ENCODE assay signal across 8 cellular contexts in the genomic region with DNA sequence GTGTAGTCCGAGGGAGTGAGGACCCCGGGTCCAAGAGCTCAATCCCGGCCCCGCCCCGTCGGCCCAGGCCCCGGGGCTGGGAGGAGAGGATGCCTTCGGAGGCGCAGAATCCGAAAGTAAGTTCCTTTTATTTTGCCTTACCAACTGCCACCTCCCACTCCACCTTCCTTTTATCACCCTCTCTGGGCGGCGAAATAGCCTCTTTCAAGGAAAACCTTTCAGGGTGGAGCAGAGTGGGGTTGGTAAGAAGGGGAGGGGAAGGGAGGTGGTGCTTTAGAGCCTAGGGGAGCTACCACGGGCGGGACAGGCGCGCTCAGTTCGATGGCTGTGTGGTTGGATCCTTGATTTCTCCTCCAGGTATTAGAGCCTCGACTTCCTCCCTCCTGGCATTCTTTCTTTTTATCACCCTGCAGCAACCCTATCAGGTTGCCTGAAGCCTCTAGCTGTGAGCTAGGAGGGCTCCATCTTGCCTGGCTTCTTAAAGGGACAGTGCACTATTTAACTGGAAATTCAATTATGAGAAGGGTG.
DNase-seq lines count a peak whose midpoint lies in the region; ATAC-seq and TF ChIP-seq lines count a peak whose summit lies in the region.

No MANE protein-coding gene starts in this region.

- under 1% methylated on average over 18 of the region's 18 CpGs for WGBS in urinary bladder

- no peaks in the 10 kb centered on the region for H3K27me3 Mint-ChIP-seq in T-helper 2 cell treated with Interferon-gamma antibody and Interleukin-4, amounts not matched to agents 5 μg/mL and 100 μg/mL, for 36 hours (ENCODE audit: low read depth)

- no peaks in the 10 kb centered on the region for H3K27me3 ChIP-seq in mucosa of rectum (ENCODE audit: control insufficient read depth in 2 of 2, insufficient read depth in 2 of 2, low read length in 2 of 2)

- H3K9me3 Mint-ChIP-seq in T-helper 2 cell treated with Interferon-gamma antibody and Interleukin-4, amounts not matched to agents 5 μg/mL and 100 μg/mL, for 36 hours = no peaks in the 10 kb centered on the region

- ATAC-seq in GM18868 (IDR thresholded peaks at IDR 0.05; ENCODE audit: unreplicated experiment) = peak; percentile 59
- ATAC-seq in HG03175 (IDR thresholded peaks at IDR 0.05; ENCODE audit: unreplicated experiment) = peak; percentile 49

- H3K27ac ChIP-seq in mucosa of rectum (ENCODE audit: low read depth in 2 of 2, low read length in 2 of 2) (peak overlapping the region; percentile 79 to 90), urinary bladder (ENCODE audit: low read depth) (peak overlapping the region; percentile 71)

- peaks cover 0 to 4% of the 10 kb centered on the region in 2 donors for H3K4me1 ChIP-seq in mucosa of rectum (ENCODE audit: control insufficient read depth in 2 of 2, insufficient read depth in 2 of 2, low read length in 2 of 2)
- no peaks in the 10 kb centered on the region for H3K4me1 ChIP-seq in urinary bladder (ENCODE audit: insufficient read depth)

- no peak for TF ChIP-seq CTCF in epithelial cell of proximal tubule (conservative IDR thresholded peaks at IDR 0.05; ENCODE audit: low read depth, low read length)

- peak overlapping the region; percentile 57 to 70 for H3K9ac ChIP-seq in mucosa of rectum (ENCODE audit: low read depth in 1 of 2, low read length in 2 of 2)

- no peaks in the 10 kb centered on the region for H3K36me3 Mint-ChIP-seq in T-helper 2 cell treated with Interferon-gamma antibody and Interleukin-4, amounts not matched to agents 5 μg/mL and 100 μg/mL, for 36 hours (ENCODE audit: low read depth)

- H3K4me1 Mint-ChIP-seq in T-helper 2 cell treated with Interferon-gamma antibody and Interleukin-4, amounts not matched to agents 5 μg/mL and 100 μg/mL, for 36 hours (ENCODE audit: low read depth) = peaks cover 20% of the 10 kb centered on the region

- H3K4me3 ChIP-seq in epithelial cell of proximal tubule (ENCODE audit: low read depth, low read length) (peak overlapping the region; percentile 79), mucosa of rectum (ENCODE audit: low read length in 2 of 2) (peak overlapping the region; percentile 81 to 84), urinary bladder (ENCODE audit: low read depth, low read length) (peak overlapping the region; percentile 85)

- H3K36me3 ChIP-seq in mucosa of rectum (ENCODE audit: control insufficient read depth in 2 of 2, insufficient read depth in 2 of 2, low read length in 2 of 2) (no peaks in the 10 kb centered on the region), urinary bladder (ENCODE audit: insufficient read depth) (no peaks in the 10 kb centered on the region)

- peak overlapping the region; percentile 95 for H3K4me3 Mint-ChIP-seq in T-helper 2 cell treated with Interferon-gamma antibody and Interleukin-4, amounts not matched to agents 5 μg/mL and 100 μg/mL, for 36 hours

- DNase-seq in AG20443 (ENCODE audit: low spot score) = peak; percentile 31
- DNase-seq in T-helper 2 cell treated with Interferon-gamma antibody and Interleukin-4, amounts not matched to agents 5 μg/mL and 100 μg/mL, for 36 hours (ENCODE audit: low spot score) = peak; percentile 3
- DNase-seq in epithelial cell of proximal tubule (ENCODE audit: low read depth) = no peak
- no peak for DNase-seq in SW 1271 (lab: John Stamatoyannopoulos, UW)

- peak overlapping the region; percentile 95 for H3K27ac Mint-ChIP-seq in T-helper 2 cell treated with Interferon-gamma antibody and Interleukin-4, amounts not matched to agents 5 μg/mL and 100 μg/mL, for 36 hours

- no peaks in the 10 kb centered on the region for H3K9me3 ChIP-seq in mucosa of rectum (ENCODE audit: control insufficient read depth in 2 of 2, low read length in 2 of 2)

Comparison
In these comparisons a context has a peak if more than half of its experiments do, and no peak if none do; other contexts are left out.
1. DNase-seq: peak in AG20443 (single experiment) and T-helper 2 cell treated with Interferon-gamma antibody and Interleukin-4, amounts not matched to agents 5 μg/mL and 100 μg/mL, for 36 hours (single experiment); none in epithelial cell of proximal tubule (single experiment) and SW 1271 (0 of 2).
2. Peak in every context shown above with its lines, with median percentiles within 50 percentile points of each other: H3K4me3 ChIP-seq.